ENCODE assay signal across 28 cellular contexts in genomic region chr4:117093581-117093980, GRCh38. TPM values are rescaled to one million over a fixed set of nuclear protein-coding genes. Genes with fewer than 3 reads are reported as not detected.
DNase-seq lines count a peak whose midpoint lies in the region; TF ChIP-seq lines count a peak whose summit lies in the region.
"Had no signal": no experiment of that assay in that cellular context is flagged by ENCODE, and none has a peak within 500 bp of the region (broad histone marks: within the 10 kb centered on the region; RNA-seq: fewer than 3 reads in every experiment).

No MANE protein-coding gene starts in this region.

- TF ChIP-seq CTCF in chondrocyte (IDR thresholded peaks at IDR 0.05): no peak

- DNase-seq in LHCN-M2 (ENCODE audit: low read depth): peak; percentile 87
- no peak for DNase-seq in chondrocyte (ENCODE audit: low spot score)
- peak; percentile 15 for DNase-seq in left kidney (ENCODE audit: low read depth, low spot score)
- DNase-seq in smooth muscle cell of the brain vasculature (ENCODE audit: low read depth, low spot score): peak; percentile 35
- DNase-seq in pons (ENCODE audit: low spot score): no peak
- DNase-seq in NCI-H1694 treated with DMSO at 0.1 percent for 48 hours (lab: John Stamatoyannopoulos, UW): no peak
- no peak for DNase-seq in KBM-7
- DNase-seq: activated CD4-positive, alpha-beta T cell treated with anti-CD3 and anti-CD28 coated beads, Interleukin-2, amount 50 U/mL, for 1 hour; activated naive CD4-positive, alpha-beta T cell treated with anti-CD3 and anti-CD28 coated beads, Interleukin-2, amount 10 ng/mL, durations not matched to agents 7 days and 5 days; activated T-cell treated with anti-CD3 and anti-CD28 coated beads, Interleukin-2, amount 50 U/mL, for 72 hours; amygdala; EL; endodermal cell; HFFc6; Kasumi-1; NCI-H1092; NCI-H187 treated with DMSO at 0.1 percent for 48 hours; NCI-H69; SHP77 treated with DMSO at 0.1 percent for 48 hours; sigmoid colon; stimulated activated naive CD8-positive, alpha-beta T cell treated with anti-CD3 and anti-CD28 coated beads, Interleukin-15, Interleukin-2, amounts not matched to agents 100 U/mL and 50 U/mL, for 24 hours; SW 1271; T1000; uterus had no signal

- in situ Hi-C loops in KBM-7 (cut with MboI; ENCODE audit: low pct_unique_long_range_greater_than_20kb, low sequenced_read_pairs): no loop called here

- H3K27ac Mint-ChIP-seq in chondrocyte (ENCODE audit: unreplicated experiment): peak overlapping the region; percentile 73
- H3K27ac Mint-ChIP-seq: activated naive CD4-positive, alpha-beta T cell treated with anti-CD3 and anti-CD28 coated beads, Interleukin-2, amount 10 ng/mL, durations not matched to agents 7 days and 5 days; activated T-cell treated with anti-CD3 and anti-CD28 coated beads, Interleukin-2, amount 50 U/mL, for 72 hours; dendritic cell treated with granulocyte-macrophage colony-stimulating factor and Interleukin-4, amounts not matched to agents 40 ng/mL and 50 ng/mL, for 4 days; endodermal cell; HFFc6; neural progenitor cell; progenitor cell of endocrine pancreas had no signal

- no peaks in the 10 kb centered on the region for H3K36me3 Mint-ChIP-seq in chondrocyte (ENCODE audit: low read depth)
- H3K36me3 Mint-ChIP-seq: activated naive CD4-positive, alpha-beta T cell treated with anti-CD3 and anti-CD28 coated beads, Interleukin-2, amount 10 ng/mL, durations not matched to agents 7 days and 5 days; neural progenitor cell had no signal

- peaks cover 18% of the 10 kb centered on the region for H3K4me1 Mint-ChIP-seq in chondrocyte (ENCODE audit: low read depth)
- H3K4me1 Mint-ChIP-seq: activated naive CD4-positive, alpha-beta T cell treated with anti-CD3 and anti-CD28 coated beads, Interleukin-2, amount 10 ng/mL, durations not matched to agents 7 days and 5 days; endodermal cell; neural progenitor cell had no signal

- H3K9me3 Mint-ChIP-seq in chondrocyte (ENCODE audit: low read depth): peaks cover 3% of the 10 kb centered on the region
- H3K9me3 Mint-ChIP-seq: activated naive CD4-positive, alpha-beta T cell treated with anti-CD3 and anti-CD28 coated beads, Interleukin-2, amount 10 ng/mL, durations not matched to agents 7 days and 5 days; dendritic cell treated with granulocyte-macrophage colony-stimulating factor and Interleukin-4, amounts not matched to agents 40 ng/mL and 50 ng/mL, for 4 days; endodermal cell; neural progenitor cell had no signal

- H3K27me3 Mint-ChIP-seq in chondrocyte (ENCODE audit: low read depth): no peaks in the 10 kb centered on the region
- H3K27me3 Mint-ChIP-seq: activated naive CD4-positive, alpha-beta T cell treated with anti-CD3 and anti-CD28 coated beads, Interleukin-2, amount 10 ng/mL, durations not matched to agents 7 days and 5 days; dendritic cell treated with granulocyte-macrophage colony-stimulating factor and Interleukin-4, amounts not matched to agents 40 ng/mL and 50 ng/mL, for 4 days; progenitor cell of endocrine pancreas had no signal

- no peak overlapping the region for H3K4me3 Mint-ChIP-seq in chondrocyte (ENCODE audit: unreplicated experiment)
- H3K4me3 Mint-ChIP-seq: activated naive CD4-positive, alpha-beta T cell treated with anti-CD3 and anti-CD28 coated beads, Interleukin-2, amount 10 ng/mL, durations not matched to agents 7 days and 5 days; activated T-cell treated with anti-CD3 and anti-CD28 coated beads, Interleukin-2, amount 50 U/mL, for 72 hours; dendritic cell treated with granulocyte-macrophage colony-stimulating factor and Interleukin-4, amounts not matched to agents 40 ng/mL and 50 ng/mL, for 4 days; endodermal cell; HFFc6; neural progenitor cell had no signal

RNA-seq across cellular contexts. Expression of gene TRAM1L1, which starts 8.2 kb away (rescaled TPM):
- total RNA-seq in LHCN-M2 (2014; rRNA removed): 6.9 TPM in 2 replicates
- 2.1 TPM for polyA plus RNA-seq in LHCN-M2 (2012)
- total RNA-seq in chondrocyte: 4.1 to 5.0 TPM (median 4.2 TPM) in 3 replicates
- total RNA-seq: GM12878 had no signal
- polyA plus RNA-seq: GM12878 had no signal

Comparison
In these comparisons a context has a peak if more than half of its experiments do, and no peak if none do; other contexts are left out.
1. DNase-seq: peak in LHCN-M2 (single experiment), left kidney (single experiment) and smooth muscle cell of the brain vasculature (single experiment); none in chondrocyte (single experiment), pons (single experiment), NCI-H1694 treated with DMSO at 0.1 percent for 48 hours (single experiment) and KBM-7 (single experiment).